In the genomic region with DNA sequence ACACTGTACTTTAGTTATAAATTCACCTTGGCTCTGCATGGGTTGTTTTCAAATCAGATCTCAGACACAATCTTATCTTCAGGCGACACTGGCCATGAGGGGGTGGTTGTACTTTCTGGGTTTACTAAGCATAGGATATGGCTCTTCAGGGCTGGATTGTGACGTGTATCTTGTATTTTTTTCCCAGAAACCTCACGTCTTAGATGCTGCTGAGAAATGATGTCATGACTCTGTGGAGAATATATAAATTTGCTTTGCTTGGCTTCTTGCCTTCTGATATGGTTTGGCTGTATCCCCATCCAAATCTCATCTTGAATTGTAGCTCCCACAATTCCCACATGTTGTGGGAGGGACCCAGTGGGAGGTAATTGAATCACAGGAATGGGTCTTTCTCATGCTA, we compare ENCODE assay signal across 24 cellular contexts.
DNase-seq lines count a peak whose midpoint lies in the region; ATAC-seq, FAIRE-seq and TF ChIP-seq lines count a peak whose summit lies in the region.
"Had no signal": no experiment of that assay in that cellular context is flagged by ENCODE, and none has a peak within 500 bp of the region (broad histone marks: within the 10 kb centered on the region; RNA-seq: fewer than 3 reads in every experiment).

No MANE protein-coding gene starts in this region.

- intact Hi-C loops in HepG2 (cut with micrococcal nuclease; ENCODE audit: unreplicated experiment) (no loop called here), right lobe of liver (cut with DNase I) (no loop called here)

- no peak overlapping the region for H3K4me3 Mint-ChIP-seq in immature natural killer cell
- H3K4me3 Mint-ChIP-seq: CD14-positive monocyte; CD4-positive, alpha-beta memory T cell; GM23338; HFFc6 had no signal

- H3K4me3 ChIP-seq in HepG2 (replicated peaks in 1 of 3; ENCODE audit: insufficient read depth in 1 of 3, low read depth in 2 of 3, low read length in 3 of 3) = no peak overlapping the region
- no peak overlapping the region for H3K4me3 ChIP-seq in right lobe of liver
- H3K4me3 ChIP-seq in astrocyte of the spinal cord (ENCODE audit: low read depth, low read length) = no peak overlapping the region
- H3K4me3 ChIP-seq in fibroblast of mammary gland (ENCODE audit: control insufficient read depth, low read depth, low read length) = no peak overlapping the region
- H3K4me3 ChIP-seq: A549, BLaER1, GM23338 had no signal

- H3K27ac Mint-ChIP-seq in immature natural killer cell = no peak overlapping the region
- H3K27ac Mint-ChIP-seq: CD14-positive monocyte; CD4-positive, alpha-beta memory T cell; GM23338; HFFc6 had no signal

- POLR2A ChIA-PET in HepG2 (lab: Yijun Ruan, JAX) = no interaction called here

- no peaks in the 10 kb centered on the region for H3K79me2 ChIP-seq in HepG2 (ENCODE audit: insufficient read depth, low read length)

- peaks cover 0 to 4% (median 1%) of the 10 kb centered on the region in 3 donors for H3K27me3 Mint-ChIP-seq in immature natural killer cell (ENCODE audit: low read depth in 3 of 3)

- FAIRE-seq in HepG2 (lab: Jason Lieb, UNC) = no peak
- FAIRE-seq: A549, GM12892, GM18507, H54, HTR-8/SVneo had no signal

- H3K36me3 Mint-ChIP-seq in immature natural killer cell = no peaks in the 10 kb centered on the region
- H3K36me3 Mint-ChIP-seq: CD14-positive monocyte; CD4-positive, alpha-beta memory T cell had no signal

- H3K27ac ChIP-seq in HepG2 (ENCODE audit: extremely low read length, insufficient read depth, low read length) = no peak overlapping the region
- no peak overlapping the region for H3K27ac ChIP-seq in right lobe of liver
- H3K27ac ChIP-seq: 22Rv1, A549, BLaER1, HL-60 had no signal

- no TSS peak for BruUV-seq in HepG2 (replicated peaks; lab: Mats Ljungman, UMichigan)

- H3K4me2 ChIP-seq in HepG2 (ENCODE audit: low read depth, low read length) = no peak overlapping the region
- H3K4me2 ChIP-seq: A549, BLaER1, GM23338 had no signal

- H3K9ac ChIP-seq in HepG2 (ENCODE audit: insufficient read depth, low read depth, low read length) = no peak overlapping the region
- H3K9ac ChIP-seq: BLaER1 had no signal

- TF ChIP-seq POLR2A in HepG2 (IDR thresholded peaks at IDR 0.05; ENCODE audit: insufficient read depth in 1 of 2, low read depth in 2 of 2, low read length in 2 of 2) (no peak), right lobe of liver (IDR thresholded peaks at IDR 0.05) (no peak)

- no peaks in the 10 kb centered on the region for H3K4me1 Mint-ChIP-seq in immature natural killer cell
- H3K4me1 Mint-ChIP-seq: CD14-positive monocyte; CD4-positive, alpha-beta memory T cell; GM23338 had no signal

- peaks cover 0 to 1% (median 0%) of the 10 kb centered on the region in 6 donors for H3K9me3 Mint-ChIP-seq in immature natural killer cell
- H3K9me3 Mint-ChIP-seq: GM23338, HFFc6 had no signal

- H3K36me3 ChIP-seq in HepG2 (replicated peaks in 1 of 2; ENCODE audit: control insufficient read depth in 1 of 2, insufficient read depth in 2 of 2, low read length in 2 of 2) (no peaks in the 10 kb centered on the region), right lobe of liver (no peaks in the 10 kb centered on the region)
- H3K36me3 ChIP-seq: BLaER1 had no signal

- no peaks in the 10 kb centered on the region for H3K27me3 ChIP-seq in HepG2 (ENCODE audit: control insufficient read depth in 1 of 2, insufficient read depth in 2 of 2, low read length in 2 of 2)
- H3K27me3 ChIP-seq in right lobe of liver = no peaks in the 10 kb centered on the region
- H3K27me3 ChIP-seq: BLaER1 had no signal

- ATAC-seq in HepG2 (no peak), right lobe of liver (no peak)
- ATAC-seq: A549, GM23338 had no signal

- TF ChIP-seq RAD21 in HepG2 (CRISPR knock-in tag; IDR thresholded peaks at IDR 0.05) = no peak

- no peaks in the 10 kb centered on the region for H3K9me3 ChIP-seq in HepG2 (ENCODE audit: low read length)
- H3K9me3 ChIP-seq in right lobe of liver = no peaks in the 10 kb centered on the region
- H3K9me3 ChIP-seq: A549, BLaER1 had no signal

- no peak for TF ChIP-seq CTCF in HepG2 (CRISPR knock-in tag; IDR thresholded peaks at IDR 0.05)
- no peak for TF ChIP-seq CTCF in right lobe of liver (IDR thresholded peaks at IDR 0.05)
- no peak for TF ChIP-seq CTCF in astrocyte of the spinal cord (IDR thresholded peaks at IDR 0.05; ENCODE audit: low read depth, low read length)
- TF ChIP-seq CTCF in fibroblast of mammary gland (conservative IDR thresholded peaks at IDR 0.05; ENCODE audit: control insufficient read depth, insufficient read depth, low read depth, low read length) = no peak

- H2AFZ ChIP-seq in HepG2 (ENCODE audit: low read length) = no peak overlapping the region

- in situ Hi-C loops in HepG2 (cut with HindIII; ENCODE audit: extremely low pct_ligation_motif_present, low pct_unique_long_range_greater_than_20kb) (no loop called here), astrocyte of the spinal cord (cut with HindIII; ENCODE audit: low sequenced_read_pairs) (no loop called here)

- CTCF ChIA-PET in HepG2 (lab: Yijun Ruan, JAX; ENCODE audit: low intra/inter-chr PET ratio, low total read pairs) = no interaction called here

- DNase-seq in HepG2 (ENCODE audit: low spot score) (no peak), right lobe of liver (no peak), astrocyte of the spinal cord (ENCODE audit: low read depth, low spot score) (peak; percentile 68), fibroblast of mammary gland (ENCODE audit: low read depth) (peak; percentile 31), immature natural killer cell (no peak), Ammon's horn (ENCODE audit: low spot score) (no peak), NCI-H2081 treated with DMSO at 0.1 percent for 48 hours (lab: John Stamatoyannopoulos, UW) (no peak)
- DNase-seq: AML-193; CD4-positive, alpha-beta memory T cell; DMS153; DMS79; GDM1; HCEC 1CT; HFFc6 had no signal

- no peaks in the 10 kb centered on the region for H4K20me1 ChIP-seq in HepG2 (ENCODE audit: insufficient read depth, low read length)
- H4K20me1 ChIP-seq: BLaER1 had no signal

- TF ChIP-seq EP300 in HepG2 (IDR thresholded peaks at IDR 0.05; ENCODE audit: low read depth in 2 of 2, low read length in 2 of 2) = no peak
- TF ChIP-seq EP300 in HepG2 (CRISPR knock-in tag; IDR thresholded peaks at IDR 0.05; ENCODE audit: borderline replicate concordance) = no peak

- WGBS in HepG2 (ENCODE audit: low lambda C conversion rate) = 6% methylated on average over 3 of the region's 3 CpGs
- WGBS in right lobe of liver (ENCODE audit: insufficient coverage, low coverage, low lambda C conversion rate, missing lambda C conversion rate) = 38% methylated on average over 3 of the region's 3 CpGs

- H3K4me1 ChIP-seq in HepG2 (ENCODE audit: insufficient read depth, low read length) (no peaks in the 10 kb centered on the region), right lobe of liver (no peaks in the 10 kb centered on the region)
- H3K4me1 ChIP-seq: A549, BLaER1 had no signal

TF ChIP-seq in HepG2, 621 proteins besides CTCF, POLR2A, EP300 and RAD21:
- TF ChIP-seq, protein P1, sequence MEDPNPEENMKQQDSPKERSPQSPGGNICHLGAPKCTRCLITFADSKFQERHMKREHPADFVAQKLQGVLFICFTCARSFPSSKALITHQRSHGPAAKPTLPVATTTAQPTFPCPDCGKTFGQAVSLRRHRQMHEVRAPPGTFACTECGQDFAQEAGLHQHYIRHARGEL (CRISPR knock-in tag; IDR thresholded peaks at IDR 0.05) = no peak
- TF ChIP-seq, protein P2, sequence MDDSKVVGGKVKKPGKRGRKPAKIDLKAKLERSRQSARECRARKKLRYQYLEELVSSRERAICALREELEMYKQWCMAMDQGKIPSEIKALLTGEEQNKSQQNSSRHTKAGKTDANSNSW (CRISPR knock-in tag; IDR thresholded peaks at IDR 0.05; ENCODE audit: borderline replicate concordance) = no peak
- TF ChIP-seq ZKSCAN8 (CRISPR knock-in tag; IDR thresholded peaks at IDR 0.05; ENCODE audit: borderline replicate concordance) = no peak
- peak; percentile 40 for TF ChIP-seq ATF7 (IDR thresholded peaks at IDR 0.05)
- TF ChIP-seq ATF7 (CRISPR knock-in tag; IDR thresholded peaks at IDR 0.05) = no peak
- no peak for TF ChIP-seq MED1 (CRISPR knock-in tag; IDR thresholded peaks at IDR 0.05)
- TF ChIP-seq CREB1 (IDR thresholded peaks at IDR 0.05) = peak; percentile 74
- no peak for TF ChIP-seq CREB1 (CRISPR knock-in tag; IDR thresholded peaks at IDR 0.05)

Comparison
In these comparisons a context has a peak if more than half of its experiments do, and no peak if none do; other contexts are left out.
1. DNase-seq: peak in astrocyte of the spinal cord (single experiment) and fibroblast of mammary gland (single experiment); none in HepG2 (single experiment), right lobe of liver (0 of 3), immature natural killer cell (0 of 3), Ammon's horn (single experiment) and NCI-H2081 treated with DMSO at 0.1 percent for 48 hours (single experiment).